Comparison of ENCODE assay signal across 1 cellular context in the genomic region with DNA sequence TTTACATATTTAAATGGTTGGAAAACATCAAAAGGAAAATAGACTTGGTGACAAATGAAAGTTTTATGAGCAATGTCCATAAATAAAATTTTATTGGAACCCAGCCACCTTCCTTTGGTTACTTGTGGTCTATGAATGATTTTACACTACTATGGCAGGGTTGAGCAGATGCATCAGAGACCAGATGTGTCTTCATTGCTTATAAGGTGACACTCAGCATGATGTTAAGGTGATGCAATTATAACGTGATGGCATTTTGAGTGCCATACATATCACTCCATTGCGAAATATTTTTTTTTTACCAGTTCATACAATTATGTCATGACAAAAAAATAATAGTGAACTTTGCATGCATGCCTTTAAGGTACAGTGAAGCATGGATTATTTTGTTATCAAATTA.
TF ChIP-seq lines count a peak whose summit lies in the region.

No MANE protein-coding gene starts in this region.

TF ChIP-seq in SK-N-SH treated with all-trans-retinoic acid at 6 μM for 48 hours, 23 proteins besides CTCF, POLR2A, EP300 and RAD21 (continued from another document):
- TF ChIP-seq, protein P1, sequence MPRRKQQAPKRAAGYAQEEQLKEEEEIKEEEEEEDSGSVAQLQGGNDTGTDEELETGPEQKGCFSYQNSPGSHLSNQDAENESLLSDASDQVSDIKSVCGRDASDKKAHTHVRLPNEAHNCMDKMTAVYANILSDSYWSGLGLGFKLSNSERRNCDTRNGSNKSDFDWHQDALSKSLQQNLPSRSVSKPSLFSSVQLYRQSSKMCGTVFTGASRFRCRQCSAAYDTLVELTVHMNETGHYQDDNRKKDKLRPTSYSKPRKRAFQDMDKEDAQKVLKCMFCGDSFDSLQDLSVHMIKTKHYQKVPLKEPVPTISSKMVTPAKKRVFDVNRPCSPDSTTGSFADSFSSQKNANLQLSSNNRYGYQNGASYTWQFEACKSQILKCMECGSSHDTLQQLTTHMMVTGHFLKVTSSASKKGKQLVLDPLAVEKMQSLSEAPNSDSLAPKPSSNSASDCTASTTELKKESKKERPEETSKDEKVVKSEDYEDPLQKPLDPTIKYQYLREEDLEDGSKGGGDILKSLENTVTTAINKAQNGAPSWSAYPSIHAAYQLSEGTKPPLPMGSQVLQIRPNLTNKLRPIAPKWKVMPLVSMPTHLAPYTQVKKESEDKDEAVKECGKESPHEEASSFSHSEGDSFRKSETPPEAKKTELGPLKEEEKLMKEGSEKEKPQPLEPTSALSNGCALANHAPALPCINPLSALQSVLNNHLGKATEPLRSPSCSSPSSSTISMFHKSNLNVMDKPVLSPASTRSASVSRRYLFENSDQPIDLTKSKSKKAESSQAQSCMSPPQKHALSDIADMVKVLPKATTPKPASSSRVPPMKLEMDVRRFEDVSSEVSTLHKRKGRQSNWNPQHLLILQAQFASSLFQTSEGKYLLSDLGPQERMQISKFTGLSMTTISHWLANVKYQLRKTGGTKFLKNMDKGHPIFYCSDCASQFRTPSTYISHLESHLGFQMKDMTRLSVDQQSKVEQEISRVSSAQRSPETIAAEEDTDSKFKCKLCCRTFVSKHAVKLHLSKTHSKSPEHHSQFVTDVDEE (CRISPR knock-in tag; IDR thresholded peaks at IDR 0.05) = no peak
- TF ChIP-seq GLIS3 (CRISPR knock-in tag; IDR thresholded peaks at IDR 0.05) (no peak), ARNTL (CRISPR knock-in tag; IDR thresholded peaks at IDR 0.05; ENCODE audit: borderline replicate concordance, low read depth) (no peak), TCF4 (CRISPR knock-in tag; IDR thresholded peaks at IDR 0.05; ENCODE audit: borderline replicate concordance) (no peak), CSDC2 (CRISPR knock-in tag; IDR thresholded peaks at IDR 0.05) (no peak), ZNF70 (CRISPR knock-in tag; IDR thresholded peaks at IDR 0.05) (no peak), RARB (CRISPR knock-in tag; IDR thresholded peaks at IDR 0.05) (no peak), ZFP3 (CRISPR knock-in tag; IDR thresholded peaks at IDR 0.05) (no peak)
TF ChIP-seq in SK-N-SH treated with all-trans-retinoic acid at 6 μM for 48 hours: peak in this region for 0.
